In the genomic region with DNA sequence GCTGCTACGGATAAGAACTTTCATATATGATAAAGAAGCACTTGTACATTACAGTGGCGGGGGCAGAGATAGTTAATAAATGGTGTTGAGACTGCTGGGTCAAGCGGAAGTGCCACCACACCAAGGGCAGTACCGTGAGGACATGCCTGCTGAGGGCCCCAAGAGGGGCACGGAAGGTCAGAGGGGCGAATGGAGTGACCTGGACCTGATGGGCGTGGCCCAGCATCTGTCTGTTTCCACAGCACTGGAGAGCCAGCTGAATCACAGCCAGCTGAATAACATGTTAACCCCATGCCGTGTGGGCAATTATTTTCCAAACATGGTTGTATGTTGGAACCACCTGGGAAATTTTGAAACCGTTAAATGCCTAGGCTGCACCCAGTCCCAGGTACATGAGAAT, we compare ENCODE assay signal across 15 cellular contexts.
"Had no signal": no experiment of that assay in that cellular context is flagged by ENCODE, and none has a peak within 500 bp of the region (broad histone marks: within the 10 kb centered on the region; RNA-seq: fewer than 3 reads in every experiment).

No MANE protein-coding gene starts in this region.

- H3K27me3 Mint-ChIP-seq: activated CD8-positive, alpha-beta memory T cell treated with anti-CD3 and anti-CD28 coated beads, Interleukin-2, amount 10 ng/mL, durations not matched to agents 7 days and 5 days; activated T-cell treated with anti-CD3 and anti-CD28 coated beads, Interleukin-2, amount 50 U/mL, for 24 hours; T-cell had no signal

- H3K4me1 Mint-ChIP-seq: activated CD8-positive, alpha-beta memory T cell treated with anti-CD3 and anti-CD28 coated beads, Interleukin-2, amount 10 ng/mL, durations not matched to agents 7 days and 5 days had no signal

- H3K4me3 Mint-ChIP-seq: activated CD8-positive, alpha-beta memory T cell treated with anti-CD3 and anti-CD28 coated beads, Interleukin-2, amount 10 ng/mL, durations not matched to agents 7 days and 5 days; activated T-cell treated with anti-CD3 and anti-CD28 coated beads, Interleukin-2, amount 50 U/mL, for 24 hours; natural killer cell; T-cell had no signal

- H3K27ac ChIP-seq: adrenal gland, epithelial cell of prostate, gastroesophageal sphincter had no signal

- H3K36me3 Mint-ChIP-seq: activated CD8-positive, alpha-beta memory T cell treated with anti-CD3 and anti-CD28 coated beads, Interleukin-2, amount 10 ng/mL, durations not matched to agents 7 days and 5 days; natural killer cell; T-cell had no signal

- ATAC-seq: activated CD8-positive, alpha-beta memory T cell treated with anti-CD3 and anti-CD28 coated beads, Interleukin-2, amount 10 ng/mL, durations not matched to agents 7 days and 5 days; gastroesophageal sphincter; mucosa of descending colon; natural killer cell had no signal

- DNase-seq: activated CD4-positive, alpha-beta T cell treated with anti-CD3 and anti-CD28 coated beads, Interleukin-2, amount 50 U/mL, for 48 hours; activated CD4-positive, CD25-positive, alpha-beta regulatory T cell treated with anti-CD3 and anti-CD28 coated beads, Interleukin-2, amount 50 U/mL, for 72 hours; activated CD8-positive, alpha-beta memory T cell treated with anti-CD3 and anti-CD28 coated beads, Interleukin-2, amount 10 ng/mL, durations not matched to agents 7 days and 5 days; activated naive CD4-positive, alpha-beta T cell treated with anti-CD3 and anti-CD28 coated beads, Interleukin-2, amount 50 U/mL, for 16 hours; activated T-cell treated with anti-CD3 and anti-CD28 coated beads, Interleukin-2, amount 50 U/mL, for 24 hours; adrenal gland; mucosa of descending colon; natural killer cell; posterior cingulate gyrus; retina; stimulated activated naive CD4-positive, alpha-beta T cell treated with Interleukin-2 at 50 U/mL for 16 hours; T-cell; T-helper 9 cell had no signal

- H3K9me3 Mint-ChIP-seq: activated T-cell treated with anti-CD3 and anti-CD28 coated beads, Interleukin-2, amount 50 U/mL, for 24 hours; natural killer cell; T-cell had no signal

- H3K27ac Mint-ChIP-seq: activated CD8-positive, alpha-beta memory T cell treated with anti-CD3 and anti-CD28 coated beads, Interleukin-2, amount 10 ng/mL, durations not matched to agents 7 days and 5 days; activated T-cell treated with anti-CD3 and anti-CD28 coated beads, Interleukin-2, amount 50 U/mL, for 24 hours; natural killer cell had no signal

- H3K9me3 ChIP-seq: adrenal gland, gastroesophageal sphincter, mucosa of descending colon had no signal

- H3K27me3 ChIP-seq: adrenal gland, gastroesophageal sphincter had no signal
